Comparison of ENCODE assay signal across 8 cellular contexts in genomic region chr19:12880551-12881171, GRCh38. TPM values are rescaled to one million over a fixed set of nuclear protein-coding genes. Genes with fewer than 3 reads are reported as not detected.
DNase-seq lines count a peak whose midpoint lies in the region; ATAC-seq and TF ChIP-seq lines count a peak whose summit lies in the region.

No MANE protein-coding gene starts in this region.

- peak overlapping the region; percentile 91 for H3K4me3 Mint-ChIP-seq in activated naive CD8-positive, alpha-beta T cell treated with anti-CD3 and anti-CD28 coated beads for 36 hours

- H3K4me1 Mint-ChIP-seq in activated naive CD8-positive, alpha-beta T cell treated with anti-CD3 and anti-CD28 coated beads for 36 hours = peaks cover 23% of the 10 kb centered on the region

- H3K36me3 Mint-ChIP-seq in activated naive CD8-positive, alpha-beta T cell treated with anti-CD3 and anti-CD28 coated beads for 36 hours = peaks cover 7% of the 10 kb centered on the region

- TF ChIP-seq CTCF in 22Rv1 (IDR thresholded peaks at IDR 0.05) = no peak

- H3K9me3 Mint-ChIP-seq in activated naive CD8-positive, alpha-beta T cell treated with anti-CD3 and anti-CD28 coated beads for 36 hours = peaks cover 4% of the 10 kb centered on the region

- peak overlapping the region; percentile 81 for H3K27ac ChIP-seq in 22Rv1

- intact Hi-C loops in left ventricle myocardium superior (cut with micrococcal nuclease) (no loop called here), sciatic nerve (cut with DNase I) (no loop called here)

- no peak for DNase-seq in activated naive CD8-positive, alpha-beta T cell treated with anti-CD3 and anti-CD28 coated beads for 36 hours
- DNase-seq in left ventricle myocardium superior (peak; percentile 55), sciatic nerve (ENCODE audit: low spot score) (peak; percentile 68), HT-29 (ENCODE audit: low spot score) (no peak), NCI-H510A treated with DMSO at 0.1 percent for 48 hours (lab: John Stamatoyannopoulos, UW) (no peak)

- peak overlapping the region; percentile 68 for H3K27ac Mint-ChIP-seq in activated naive CD8-positive, alpha-beta T cell treated with anti-CD3 and anti-CD28 coated beads for 36 hours

- no peaks in the 10 kb centered on the region for H3K27me3 Mint-ChIP-seq in activated naive CD8-positive, alpha-beta T cell treated with anti-CD3 and anti-CD28 coated beads for 36 hours

- ATAC-seq in GM18502 (IDR thresholded peaks at IDR 0.05; ENCODE audit: poor library complexity, unreplicated experiment) = peak; percentile 21
- peak; percentile 11 for ATAC-seq in HG03442 (IDR thresholded peaks at IDR 0.05; ENCODE audit: unreplicated experiment)
- peak; percentile 47 for ATAC-seq in left ventricle myocardium superior
- peak; percentile 53 for ATAC-seq in sciatic nerve

RNA-seq across cellular contexts. Expression of gene DNASE2, which starts 0.6 kb away (rescaled TPM):
- total RNA-seq in activated naive CD8-positive, alpha-beta T cell treated with anti-CD3 and anti-CD28 coated beads for 36 hours = 10 to 100 TPM; 21.5 to 22.2 TPM
- 19.2 TPM for total RNA-seq in left ventricle myocardium superior
- 26.7 TPM for total RNA-seq in sciatic nerve
- 20.9 and 27.6 TPM in 2 replicates for total RNA-seq in HT-29 (2014; rRNA removed; shearing (Covaris generic))

RNA-seq across cellular contexts. Expression of gene KLF1, which starts 6.3 kb away (rescaled TPM):
- total RNA-seq in activated naive CD8-positive, alpha-beta T cell treated with anti-CD3 and anti-CD28 coated beads for 36 hours = under 1 TPM; 0.34 to 0.39 TPM
- total RNA-seq in left ventricle myocardium superior (not detected), sciatic nerve (1.1 TPM)
- not detected in 2 replicates for total RNA-seq in HT-29 (2014; rRNA removed; shearing (Covaris generic))

RNA-seq across cellular contexts. Expression of gene GCDH, which starts 10.3 kb away (rescaled TPM):
- 10 to 100 TPM; 41.2 to 42.5 TPM for total RNA-seq in activated naive CD8-positive, alpha-beta T cell treated with anti-CD3 and anti-CD28 coated beads for 36 hours
- total RNA-seq in left ventricle myocardium superior (30.5 TPM), sciatic nerve (24.4 TPM)
- 24.6 and 27.2 TPM in 2 replicates for total RNA-seq in HT-29 (2014; rRNA removed; shearing (Covaris generic))

RNA-seq across cellular contexts. Expression of gene SYCE2, which starts 38.4 kb away (rescaled TPM):
- total RNA-seq in activated naive CD8-positive, alpha-beta T cell treated with anti-CD3 and anti-CD28 coated beads for 36 hours = 1 to 10 TPM; 1.8 to 2.7 TPM
- not detected for total RNA-seq in left ventricle myocardium superior
- not detected for total RNA-seq in sciatic nerve
- total RNA-seq in HT-29 (2014; rRNA removed; shearing (Covaris generic)) = not detected in 2 replicates

RNA-seq across cellular contexts. Expression of gene MAST1, which starts 42.3 kb away (rescaled TPM):
- 1 to 10 TPM; 1.2 to 2.0 TPM for total RNA-seq in activated naive CD8-positive, alpha-beta T cell treated with anti-CD3 and anti-CD28 coated beads for 36 hours
- total RNA-seq in left ventricle myocardium superior (0.12 TPM), sciatic nerve (0.31 TPM)
- 0.58 and 1.7 TPM in 2 replicates for total RNA-seq in HT-29 (2014; rRNA removed; shearing (Covaris generic))

Comparison
In these comparisons a context has a peak if more than half of its experiments do, and no peak if none do; other contexts are left out.
1. DNase-seq: peak in left ventricle myocardium superior (single experiment) and sciatic nerve (single experiment); none in activated naive CD8-positive, alpha-beta T cell treated with anti-CD3 and anti-CD28 coated beads for 36 hours (single experiment), HT-29 (single experiment) and NCI-H510A treated with DMSO at 0.1 percent for 48 hours (single experiment).
2. Peak in every context shown above with its lines, with median percentiles within 50 percentile points of each other: ATAC-seq.